31 cellular contexts compared by ENCODE assay signal in genomic region chr2:237509151-237509550, GRCh38. TPM values are rescaled to one million over a fixed set of nuclear protein-coding genes. Genes with fewer than 3 reads are reported as not detected.
DNase-seq lines count a peak whose midpoint lies in the region; ATAC-seq and TF ChIP-seq lines count a peak whose summit lies in the region.
"Had no signal": no experiment of that assay in that cellular context is flagged by ENCODE, and none has a peak within 500 bp of the region (broad histone marks: within the 10 kb centered on the region; RNA-seq: fewer than 3 reads in every experiment).

No MANE protein-coding gene starts in this region.

- ATAC-seq in right cardiac atrium: no peak
- ATAC-seq: activated T-cell treated with anti-CD3 and anti-CD28 coated beads, Interleukin-2, amount 50 U/mL, for 72 hours; esophagus mucosa; WTC11 had no signal

- TF ChIP-seq CTCF in brain microvascular endothelial cell (IDR thresholded peaks at IDR 0.05; ENCODE audit: low read depth, low read length, missing control alignments) (no peak), osteoblast (IDR thresholded peaks at IDR 0.05; ENCODE audit: extremely low read depth, low read depth, low read length) (no peak), uterus (IDR thresholded peaks at IDR 0.05) (no peak)

- no peak for TF ChIP-seq POLR2A in uterus (IDR thresholded peaks at IDR 0.05)

- in situ Hi-C loops in brain microvascular endothelial cell (cut with HindIII; ENCODE audit: low pct_ligation_motif_present, low sequenced_read_pairs): no loop called here

- peaks cover 87% of the 10 kb centered on the region for H3K79me2 ChIP-seq in osteoblast (ENCODE audit: insufficient read depth, low read length)

- DNase-seq in right cardiac atrium: no peak
- DNase-seq in cardiac septum (ENCODE audit: low spot score): no peak
- DNase-seq in brain microvascular endothelial cell: no peak
- DNase-seq in osteoblast (ENCODE audit: insufficient read length, low spot score, missing footprints): no peak
- DNase-seq in uterus: no peak
- DNase-seq in AG08396 (ENCODE audit: low spot score): no peak
- no peak for DNase-seq in amniotic stem cell (lab: John Stamatoyannopoulos, UW)
- no peak for DNase-seq in NCI-H1105 (lab: John Stamatoyannopoulos, UW)
- DNase-seq: activated CD4-positive, alpha-beta T cell treated with anti-CD3 and anti-CD28 coated beads, Interleukin-2, amount 10 ng/mL, durations not matched to agents 7 days and 5 days; activated naive CD4-positive, alpha-beta T cell; activated T-cell treated with anti-CD3 and anti-CD28 coated beads, Interleukin-2, amount 50 U/mL, for 72 hours; DMS53; endodermal cell; foreskin fibroblast; GF-D8; head of caudate nucleus; Kasumi-1; kidney; mesendoderm; NCI-H510A; NK-92 treated with Interleukin-12 subunit alpha and Interleukin-12 subunit beta, amount 100 ng/mL, for 24 hours; stimulated activated naive CD4-positive, alpha-beta T cell treated with Interleukin-2 at 50 U/mL for 16 hours had no signal

- H3K4me1 ChIP-seq in right cardiac atrium (ENCODE audit: control insufficient read depth, insufficient read depth, low read length) (peaks cover 5% of the 10 kb centered on the region), osteoblast (ENCODE audit: insufficient read depth, low read length) (peaks cover 5% of the 10 kb centered on the region), uterus (no peaks in the 10 kb centered on the region)

- WGBS in right cardiac atrium: 61% methylated on average over 2 of the region's 2 CpGs

- peaks cover 3% of the 10 kb centered on the region for H4K20me1 ChIP-seq in osteoblast (ENCODE audit: insufficient read depth, low read length)
- H4K20me1 ChIP-seq: BLaER1 had no signal

- H2AFZ ChIP-seq in osteoblast (ENCODE audit: low read length): no peak overlapping the region

- no peak overlapping the region for H3K4me2 ChIP-seq in osteoblast (ENCODE audit: insufficient read depth, low read length)
- H3K4me2 ChIP-seq: BLaER1 had no signal

- H3K27ac ChIP-seq in right cardiac atrium (ENCODE audit: low read length) (peak overlapping the region; percentile 1), brain microvascular endothelial cell (peak overlapping the region; percentile 12), osteoblast (ENCODE audit: low read depth, low read length) (peak overlapping the region; percentile 11), uterus (peak overlapping the region; percentile 3 to 77)
- H3K27ac ChIP-seq: BLaER1, coronary artery, testis had no signal

- H3K4me3 ChIP-seq in right cardiac atrium (ENCODE audit: low read length) (no peak overlapping the region), brain microvascular endothelial cell (ENCODE audit: low read depth, low read length) (no peak overlapping the region), osteoblast (ENCODE audit: insufficient read depth, low read length) (no peak overlapping the region), uterus (no peak overlapping the region)
- H3K4me3 ChIP-seq: BLaER1, coronary artery, testis had no signal

- intact Hi-C loops in right cardiac atrium (cut with DNase I) (no loop called here), cardiac septum (cut with DNase I) (no loop called here), uterus (cut with DNase I; ENCODE audit: low total_unique reads) (no loop called here)

- H3K36me3 ChIP-seq in brain microvascular endothelial cell (replicated peaks) (peaks cover 88% of the 10 kb centered on the region), osteoblast (ENCODE audit: insufficient read depth, low read length) (peaks cover 55% of the 10 kb centered on the region), uterus (no peaks in the 10 kb centered on the region)
- H3K36me3 ChIP-seq: BLaER1 had no signal

- H3K9me3 ChIP-seq in right cardiac atrium (ENCODE audit: control insufficient read depth, low read length) (no peaks in the 10 kb centered on the region), osteoblast (ENCODE audit: low read depth, low read length) (no peaks in the 10 kb centered on the region), uterus (no peaks in the 10 kb centered on the region)
- H3K9me3 ChIP-seq: testis had no signal

- H3K27me3 ChIP-seq in right cardiac atrium (ENCODE audit: control insufficient read depth, insufficient read depth) (no peaks in the 10 kb centered on the region), brain microvascular endothelial cell (replicated peaks) (no peaks in the 10 kb centered on the region), osteoblast (ENCODE audit: insufficient read depth, low read length) (no peaks in the 10 kb centered on the region), uterus (no peaks in the 10 kb centered on the region)
- H3K27me3 ChIP-seq: testis had no signal

RNA-seq across cellular contexts. Expression of gene MLPH, which starts 22.1 kb away (rescaled TPM):
- 100 to 1,000 TPM in 3 of 4 donors, 10 to 100 TPM in 1; 57.8 to 189 (median 143) TPM for total RNA-seq in right cardiac atrium
- 138 TPM for polyA plus RNA-seq in right cardiac atrium
- total RNA-seq in cardiac septum: 15.7 TPM
- total RNA-seq in osteoblast: 25.7 and 32.1 TPM in 2 replicates
- 10 to 100 TPM in 2 of 4 donors, 1 to 10 TPM in 2; 1.2 to 16.5 (median 8.9) TPM for total RNA-seq in uterus
- total RNA-seq: A673; activated CD4-positive, alpha-beta T cell treated with anti-CD3 and anti-CD28 coated beads, Interleukin-2, amount 10 ng/mL, durations not matched to agents 7 days and 5 days had no signal

RNA-seq across cellular contexts. Expression of gene PRLH, which starts 57.2 kb away (rescaled TPM):
- total RNA-seq in right cardiac atrium (not detected), cardiac septum (not detected), osteoblast (not detected in 2 replicates), uterus (not detected)
- not detected for polyA plus RNA-seq in right cardiac atrium
- total RNA-seq: A673; activated CD4-positive, alpha-beta T cell treated with anti-CD3 and anti-CD28 coated beads, Interleukin-2, amount 10 ng/mL, durations not matched to agents 7 days and 5 days; activated T-cell treated with anti-CD3 and anti-CD28 coated beads, Interleukin-2, amount 50 U/mL, for 72 hours; endodermal cell; esophagus mucosa; kidney; myocyte; posterior vena cava; testis; WTC11 had no signal
- polyA plus RNA-seq: adipose tissue had no signal
